In genomic region chr6:89282749-89283148, GRCh38 we compare ENCODE assay signal across 23 cellular contexts. TPM values are rescaled to one million over a fixed set of nuclear protein-coding genes. Genes with fewer than 3 reads are reported as not detected.
DNase-seq lines count a peak whose midpoint lies in the region; ATAC-seq, FAIRE-seq and TF ChIP-seq lines count a peak whose summit lies in the region.
"Had no signal": no experiment of that assay in that cellular context is flagged by ENCODE, and none has a peak within 500 bp of the region (broad histone marks: within the 10 kb centered on the region; RNA-seq: fewer than 3 reads in every experiment).

No MANE protein-coding gene starts in this region.

- no peak overlapping the region for H2BK120ac ChIP-seq in H1 (replicated peaks; ENCODE audit: low read depth, low read length)

- no peak overlapping the region for H2BK20ac ChIP-seq in H1 (ENCODE audit: low read length)

- POLR2A ChIA-PET in H1 (lab: Charles Lee; ENCODE audit: partially characterized antibody), result no interaction called here

- ATAC-seq in activated CD8-positive, alpha-beta memory T cell treated with anti-CD3 and anti-CD28 coated beads, Interleukin-2, amount 10 ng/mL, durations not matched to agents 7 days and 5 days, result no peak
- no peak for ATAC-seq in stimulated activated naive B cell treated with anti-CD40 and anti-IgM and Interleukin-4, amounts not matched to agents 10 μg/mL and 1 μg/mL and 100 μg/mL, for 72 hours (replicated peaks)

- H3K56ac ChIP-seq in H1 (replicated peaks; ENCODE audit: insufficient read length, low read depth, low read length), result no peak overlapping the region

- H3K27me3 Mint-ChIP-seq in activated CD8-positive, alpha-beta memory T cell treated with anti-CD3 and anti-CD28 coated beads, Interleukin-2, amount 10 ng/mL, durations not matched to agents 7 days and 5 days, result no peaks in the 10 kb centered on the region
- H3K27me3 Mint-ChIP-seq in neural crest cell (ENCODE audit: low read depth), result no peaks in the 10 kb centered on the region
- no peaks in the 10 kb centered on the region for H3K27me3 Mint-ChIP-seq in stimulated activated naive B cell treated with anti-CD40 and anti-IgM and Interleukin-4, amounts not matched to agents 10 μg/mL and 1 μg/mL and 100 μg/mL, for 72 hours
- H3K27me3 Mint-ChIP-seq: B cell had no signal

- H3K27me3 ChIP-seq in H1 (replicated peaks in 1 of 4; ENCODE audit: control insufficient read depth in 3 of 4, extremely low read depth in 1 of 4, insufficient read depth in 3 of 4, low read length in 3 of 4) (peaks cover 0 to 1% (median 0%) of the 10 kb centered on the region in 4 experiments; a peak in 1 of 7 replicates), left ventricle myocardium inferior (ENCODE audit: low read depth) (no peaks in the 10 kb centered on the region)
- H3K27me3 ChIP-seq: BLaER1 had no signal

- H2AK5ac ChIP-seq in H1 (ENCODE audit: low read depth, low read length), result no peak overlapping the region

- H3K4ac ChIP-seq in H1 (replicated peaks; ENCODE audit: insufficient read length, low read depth, low read length), result no peak overlapping the region

- H3K4me3 Mint-ChIP-seq in activated CD8-positive, alpha-beta memory T cell treated with anti-CD3 and anti-CD28 coated beads, Interleukin-2, amount 10 ng/mL, durations not matched to agents 7 days and 5 days, result no peak overlapping the region
- no peak overlapping the region for H3K4me3 Mint-ChIP-seq in neural crest cell
- H3K4me3 Mint-ChIP-seq in stimulated activated naive B cell treated with anti-CD40 and anti-IgM and Interleukin-4, amounts not matched to agents 10 μg/mL and 1 μg/mL and 100 μg/mL, for 72 hours, result no peak overlapping the region
- H3K4me3 Mint-ChIP-seq: B cell; CD4-positive, CD25-positive, alpha-beta regulatory T cell; CD8-positive, alpha-beta memory T cell had no signal

- no peak overlapping the region for H3K4me2 ChIP-seq in H1 (ENCODE audit: insufficient read depth in 1 of 2, low read depth in 2 of 2, low read length in 2 of 2)
- H3K4me2 ChIP-seq: BLaER1 had no signal

- H3K14ac ChIP-seq in H1 (ENCODE audit: insufficient read length), result no peak overlapping the region

- H3K9me3 ChIP-seq in H1 (ENCODE audit: insufficient read depth in 2 of 2, low read depth in 1 of 2, low read length in 1 of 2) (no peaks in the 10 kb centered on the region), left ventricle myocardium inferior (replicated peaks) (no peaks in the 10 kb centered on the region)
- H3K9me3 ChIP-seq: BLaER1 had no signal

- no peak for TF ChIP-seq CTCF in H1 (IDR thresholded peaks at IDR 0.05; ENCODE audit: control extremely low read depth in 1 of 3, insufficient read depth in 1 of 3, low read depth in 1 of 3, low read length in 3 of 3)
- TF ChIP-seq CTCF in neural crest cell (conservative IDR thresholded peaks at IDR 0.05), result no peak
- no peak for TF ChIP-seq CTCF in left ventricle myocardium inferior (IDR thresholded peaks at IDR 0.05; ENCODE audit: borderline replicate concordance)

- H4K5ac ChIP-seq in H1 (ENCODE audit: insufficient read length, low read depth, low read length), result no peak overlapping the region

- no peak overlapping the region for H4K8ac ChIP-seq in H1 (ENCODE audit: extremely low read depth, insufficient read depth, low read length)

- H3K79me2 ChIP-seq in H1 (ENCODE audit: control insufficient read depth in 1 of 2, insufficient read depth in 2 of 2, low read length in 2 of 2), result no peaks in the 10 kb centered on the region

- intact Hi-C loops in left ventricle myocardium inferior (cut with micrococcal nuclease), result no loop called here

- no peak overlapping the region for H3K27ac ChIP-seq in H1 (ENCODE audit: low read depth, low read length)
- H3K27ac ChIP-seq in left ventricle myocardium inferior (replicated peaks), result no peak overlapping the region
- H3K27ac ChIP-seq: 22Rv1, BLaER1, C4-2B had no signal

- peak; percentile 33 for DNase-seq in activated CD8-positive, alpha-beta memory T cell treated with anti-CD3 and anti-CD28 coated beads, Interleukin-2, amount 10 ng/mL, durations not matched to agents 7 days and 5 days
- DNase-seq in activated CD8-positive, alpha-beta memory T cell treated with anti-CD3 and anti-CD28 coated beads, Interleukin-2, amount 50 U/mL, for 4 hours, result no peak
- DNase-seq in H1 (ENCODE audit: low read depth in 1 of 2, low spot score in 2 of 2) (no peak), neural crest cell (ENCODE audit: low read depth, low spot score) (no peak), left ventricle myocardium inferior (no peak), kidney glomerular epithelial cell (lab: John Stamatoyannopoulos, UW) (no peak), amygdala (lab: John Stamatoyannopoulos, UW) (no peak)
- no peak for DNase-seq in stimulated activated naive B cell treated with anti-CD40 and anti-IgM and Interleukin-4, amounts not matched to agents 10 μg/mL and 1 μg/mL and 100 μg/mL, for 72 hours
- DNase-seq: CD4-positive, CD25-positive, alpha-beta regulatory T cell; CD8-positive, alpha-beta memory T cell; DMS53; DMS79 treated with DMSO at 0.1 percent for 48 hours; GF-D8; GOT3; H7; HCEC 1CT had no signal

- TF ChIP-seq POLR2A in H1 (IDR thresholded peaks at IDR 0.05; ENCODE audit: control extremely low read depth in 1 of 2, low read depth in 2 of 2, low read length in 2 of 2), result no peak

- no peak overlapping the region for H2AFZ ChIP-seq in H1 (ENCODE audit: low read length)

- H3K4me3 ChIP-seq in H1 (ENCODE audit: extremely low read depth in 1 of 4, insufficient read depth in 2 of 4, low read depth in 3 of 4, low read length in 4 of 4) (no peak overlapping the region), left ventricle myocardium inferior (no peak overlapping the region)
- H3K4me3 ChIP-seq: BLaER1 had no signal

- H4K91ac ChIP-seq in H1 (replicated peaks; ENCODE audit: insufficient read length, low read length), result no peak overlapping the region

- H3K23me2 ChIP-seq in H1 (ENCODE audit: low read depth, low read length), result no peaks in the 10 kb centered on the region

- no peak overlapping the region for H3K18ac ChIP-seq in H1 (ENCODE audit: extremely low read depth, low read length)

- peaks cover 7% of the 10 kb centered on the region for H3K4me1 Mint-ChIP-seq in activated CD8-positive, alpha-beta memory T cell treated with anti-CD3 and anti-CD28 coated beads, Interleukin-2, amount 10 ng/mL, durations not matched to agents 7 days and 5 days
- H3K4me1 Mint-ChIP-seq in neural crest cell, result no peaks in the 10 kb centered on the region
- peaks cover 0 to 3% of the 10 kb centered on the region in 2 donors for H3K4me1 Mint-ChIP-seq in stimulated activated naive B cell treated with anti-CD40 and anti-IgM and Interleukin-4, amounts not matched to agents 10 μg/mL and 1 μg/mL and 100 μg/mL, for 72 hours

- no peaks in the 10 kb centered on the region for H3K79me1 ChIP-seq in H1 (ENCODE audit: low read depth, low read length)

- no peak overlapping the region for H3K23ac ChIP-seq in H1 (ENCODE audit: insufficient read length)

- CTCF ChIA-PET in activated CD8-positive, alpha-beta memory T cell treated with anti-CD3 and anti-CD28 coated beads, Interleukin-2, amount 10 ng/mL, durations not matched to agents 7 days and 5 days (lab: Charles Lee), result interaction anchor here (1.2 to 1.7 kb wide), 3 partner anchors 9 to 46 kb away, joined by 3 to 5 read pairs (median 3); no protein-coding TSS in a partner anchor
- CTCF ChIA-PET in H1 (lab: Charles Lee; ENCODE audit: partially characterized antibody), result interaction anchor here (0.6 to 4.0 kb wide), 18 partner anchors 8 to 281 kb away, joined by 3 to 57 read pairs (median 3); no protein-coding TSS in a partner anchor

- H2BK15ac ChIP-seq in H1 (ENCODE audit: low read length), result no peak overlapping the region

- H4K20me1 ChIP-seq in H1 (replicated peaks in 1 of 2; ENCODE audit: control insufficient read depth in 1 of 2, insufficient read depth in 2 of 2, low read length in 2 of 2), result no peaks in the 10 kb centered on the region
- H4K20me1 ChIP-seq: BLaER1 had no signal

- H2BK12ac ChIP-seq in H1 (ENCODE audit: low read depth, low read length), result peak overlapping the region; percentile 68; the same call in 1 of the 2 replicates

- H3K9me3 Mint-ChIP-seq in activated CD8-positive, alpha-beta memory T cell treated with anti-CD3 and anti-CD28 coated beads, Interleukin-2, amount 10 ng/mL, durations not matched to agents 7 days and 5 days (ENCODE audit: low read depth), result no peaks in the 10 kb centered on the region
- H3K9me3 Mint-ChIP-seq in neural crest cell, result no peaks in the 10 kb centered on the region
- no peaks in the 10 kb centered on the region for H3K9me3 Mint-ChIP-seq in stimulated activated naive B cell treated with anti-CD40 and anti-IgM and Interleukin-4, amounts not matched to agents 10 μg/mL and 1 μg/mL and 100 μg/mL, for 72 hours
- H3K9me3 Mint-ChIP-seq: CD4-positive, CD25-positive, alpha-beta regulatory T cell; CD8-positive, alpha-beta memory T cell had no signal

- H3K4me1 ChIP-seq in H1 (replicated peaks in 1 of 4; ENCODE audit: control insufficient read depth in 3 of 4, insufficient read depth in 4 of 4, low read length in 3 of 4), result peaks cover 0 to 11% (median 2%) of the 10 kb centered on the region in 4 experiments; a peak in 4 of 7 replicates
- H3K4me1 ChIP-seq in left ventricle myocardium inferior, result no peaks in the 10 kb centered on the region
- H3K4me1 ChIP-seq: BLaER1 had no signal

- 92% methylated on average over 9 of the region's 9 CpGs; no CpG with 5 or more reads in 1 of the 2 experiments for WGBS in H1 (ENCODE audit: extremely low coverage in 1 of 2, insufficient coverage in 1 of 2, insufficient read length in 1 of 2, insufficient replicate concordance in 2 of 2, low coverage in 1 of 2, low lambda C conversion rate in 2 of 2, missing lambda C conversion rate in 1 of 2), 2 experiments

- no peaks in the 10 kb centered on the region for H3K36me3 ChIP-seq in H1 (ENCODE audit: control insufficient read depth in 2 of 4, insufficient read depth in 4 of 4, low read length in 3 of 4)
- no peaks in the 10 kb centered on the region for H3K36me3 ChIP-seq in left ventricle myocardium inferior
- H3K36me3 ChIP-seq: BLaER1 had no signal

- no peak overlapping the region for H3K27ac Mint-ChIP-seq in activated CD8-positive, alpha-beta memory T cell treated with anti-CD3 and anti-CD28 coated beads, Interleukin-2, amount 10 ng/mL, durations not matched to agents 7 days and 5 days
- peak overlapping the region; percentile 35 for H3K27ac Mint-ChIP-seq in neural crest cell (ENCODE audit: unreplicated experiment)
- peak overlapping the region; percentile 7 for H3K27ac Mint-ChIP-seq in stimulated activated naive B cell treated with anti-CD40 and anti-IgM and Interleukin-4, amounts not matched to agents 10 μg/mL and 1 μg/mL and 100 μg/mL, for 72 hours
- H3K27ac Mint-ChIP-seq: B cell; CD4-positive, CD25-positive, alpha-beta regulatory T cell; CD8-positive, alpha-beta memory T cell had no signal

- H3K9ac ChIP-seq in H1 (replicated peaks in 1 of 4; ENCODE audit: extremely low read depth in 1 of 4, low read depth in 3 of 4, low read length in 3 of 4), result no peak overlapping the region
- H3K9ac ChIP-seq: BLaER1 had no signal

- TF ChIP-seq EP300 in H1 (IDR thresholded peaks at IDR 0.05; ENCODE audit: borderline replicate concordance in 1 of 2, low read depth in 2 of 2, low read length in 2 of 2), result no peak

- TF ChIP-seq RAD21 in H1 (IDR thresholded peaks at IDR 0.05 in 1 of 2, conservative IDR thresholded peaks at IDR 0.05 in 1 of 2; ENCODE audit: low read depth in 2 of 2, low read length in 2 of 2), result no peak

- H3K36me3 Mint-ChIP-seq in activated CD8-positive, alpha-beta memory T cell treated with anti-CD3 and anti-CD28 coated beads, Interleukin-2, amount 10 ng/mL, durations not matched to agents 7 days and 5 days, result no peaks in the 10 kb centered on the region
- no peaks in the 10 kb centered on the region for H3K36me3 Mint-ChIP-seq in neural crest cell (ENCODE audit: low read depth)
- no peaks in the 10 kb centered on the region for H3K36me3 Mint-ChIP-seq in stimulated activated naive B cell treated with anti-CD40 and anti-IgM and Interleukin-4, amounts not matched to agents 10 μg/mL and 1 μg/mL and 100 μg/mL, for 72 hours
- H3K36me3 Mint-ChIP-seq: CD4-positive, CD25-positive, alpha-beta regulatory T cell; CD8-positive, alpha-beta memory T cell had no signal

- no peak for FAIRE-seq in H1 (lab: Jason Lieb, UNC)
- FAIRE-seq: A204.1 had no signal

- no peak overlapping the region for H2BK5ac ChIP-seq in H1 (ENCODE audit: low read depth, low read length)

RNA-seq across cellular contexts. Expression of gene GABRR2, which starts 32.4 kb away (rescaled TPM):
- total RNA-seq in activated CD8-positive, alpha-beta memory T cell treated with anti-CD3 and anti-CD28 coated beads, Interleukin-2, amount 10 ng/mL, durations not matched to agents 7 days and 5 days, result 1 to 10 TPM in 1 of 2 experiments, under 1 TPM in 1; 0.67 to 1.0 TPM
- not detected in 2 replicates for total RNA-seq in H1 (2021; fragmentation: NEBNext Ultra II Directional; extraction: Animal tissue kit (Norgen Biotek cat#: 25700))
- polyA plus RNA-seq in H1 (2011; rRNA removed), result 0.09 TPM in 1 of 2 replicates, not detected in the other
- not detected for polyA plus RNA-seq in H1 (2011; cell fraction: cytosol; rRNA removed)
- 0.14 TPM for polyA plus RNA-seq in H1 (2011; cell fraction: nucleus; rRNA removed)
- not detected in 4 replicates for polyA plus RNA-seq in H1 (2012, experiment 1 of 2)
- not detected for polyA plus RNA-seq in H1 (2012, experiment 2 of 2)
- polyA plus RNA-seq in H1 (2013, experiment 1 of 2), result 0.04 TPM
- polyA plus RNA-seq in H1 (2013, experiment 2 of 2), result not detected
- not detected in 2 replicates for polyA minus RNA-seq in H1 (2011; rRNA and poly(A)+ RNA removed)
- polyA minus RNA-seq in H1 (2011; cell fraction: cytosol; rRNA and poly(A)+ RNA removed), result not detected
- 0.40 TPM for polyA minus RNA-seq in H1 (2011; cell fraction: nucleus; rRNA and poly(A)+ RNA removed)
- total RNA-seq in neural crest cell (0.34 and 0.51 TPM in 2 replicates), left ventricle myocardium inferior (0.69 TPM)
- total RNA-seq: Daoy, G401, H7 had no signal
- polyA plus RNA-seq: CD4-positive, CD25-positive, alpha-beta regulatory T cell had no signal
